In the genomic region with DNA sequence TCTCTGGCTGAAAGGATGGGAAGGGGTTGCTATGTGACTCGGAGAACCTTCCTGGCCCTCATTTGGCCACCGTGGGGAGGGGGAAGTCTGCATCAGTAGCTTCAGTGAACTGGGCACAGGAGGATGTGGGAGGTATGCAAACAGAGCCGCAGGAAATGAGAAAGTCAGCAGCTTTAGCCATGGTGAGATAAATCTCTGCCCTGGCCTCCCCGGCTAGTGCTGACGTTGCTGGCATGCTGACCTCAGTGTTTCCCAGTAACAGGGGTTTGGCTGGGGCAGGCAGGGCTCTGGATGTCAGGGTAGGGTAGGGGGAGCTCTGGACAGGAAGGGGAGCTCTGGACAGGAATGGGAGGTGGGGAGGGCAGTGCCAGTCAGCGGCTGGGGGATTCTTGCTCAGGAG, we compare ENCODE assay signal across 8 cellular contexts. TPM values are rescaled to one million over a fixed set of nuclear protein-coding genes. Genes with fewer than 3 reads are reported as not detected.
DNase-seq lines count a peak whose midpoint lies in the region; TF ChIP-seq lines count a peak whose summit lies in the region.

No MANE protein-coding gene starts in this region.

- H3K36me3 ChIP-seq in GM23248 (ENCODE audit: low read depth) (no peaks in the 10 kb centered on the region), liver (ENCODE audit: control insufficient read depth in 4 of 4, insufficient read depth in 3 of 4, low read depth in 1 of 4, low read length in 3 of 4) (no peaks in the 10 kb centered on the region)

- H3K79me2 ChIP-seq in GM23248 (ENCODE audit: insufficient read depth): no peaks in the 10 kb centered on the region

- H3K9me3 ChIP-seq in GM23248 (ENCODE audit: low read depth) (no peaks in the 10 kb centered on the region), liver (ENCODE audit: control insufficient read depth in 4 of 4, low read length in 3 of 4) (no peaks in the 10 kb centered on the region)

- in situ Hi-C loops in GM23248 (cut with MboI): no loop called here

- DNase-seq in CD1c-positive myeloid dendritic cell (ENCODE audit: extremely low spot score) (peak; percentile 42), GM23248 (peak; percentile 83), cortex of kidney (lab: John Stamatoyannopoulos, UW) (no peak), H4 (ENCODE audit: low spot score) (no peak), DMS79 treated with DMSO at 0.1 percent for 48 hours (lab: John Stamatoyannopoulos, UW) (no peak)
- DNase-seq in activated naive CD4-positive, alpha-beta T cell treated with Interleukin-2 at 50 U/mL for 16 hours: no peak

- H3K4me1 ChIP-seq in GM23248 (ENCODE audit: insufficient read depth) (peaks cover 30% of the 10 kb centered on the region), liver (ENCODE audit: control insufficient read depth in 4 of 4, insufficient read depth in 4 of 4, low read length in 3 of 4) (peaks cover 0 to 5% (median 2%) of the 10 kb centered on the region in 4 donors)

- H3K27me3 ChIP-seq in GM23248 (replicated peaks; ENCODE audit: insufficient read depth): no peaks in the 10 kb centered on the region
- H3K27me3 ChIP-seq in liver (ENCODE audit: control insufficient read depth in 4 of 4, insufficient read depth in 4 of 4, low read length in 3 of 4): no peaks in the 10 kb centered on the region

- H3F3A ChIP-seq in GM23248 (ENCODE audit: insufficient read depth): peaks cover 22% of the 10 kb centered on the region

- H2AFZ ChIP-seq in GM23248: peak overlapping the region; percentile 70

- H3K4me3 ChIP-seq in GM23248 (no peak overlapping the region), liver (ENCODE audit: low read depth in 1 of 3, low read length in 3 of 3) (no peak overlapping the region)

- H3K4me2 ChIP-seq in GM23248 (ENCODE audit: unreplicated experiment): peak overlapping the region; percentile 62

- no peak for TF ChIP-seq CTCF in liver (IDR thresholded peaks at IDR 0.05; ENCODE audit: low read depth, low read length, missing input control)

- H3K9me2 ChIP-seq in GM23248 (ENCODE audit: insufficient read depth): no peaks in the 10 kb centered on the region

- H3K27ac ChIP-seq in GM23248 (peak overlapping the region; percentile 63), angular gyrus (ENCODE audit: low read depth, low read length) (peak overlapping the region; percentile 34), liver (ENCODE audit: low read depth in 1 of 2, low read length in 2 of 2) (no peak overlapping the region)

- no peaks in the 10 kb centered on the region for H4K20me1 ChIP-seq in GM23248 (ENCODE audit: insufficient read depth)

- H3K9ac ChIP-seq in GM23248: peak overlapping the region; percentile 46
- no peak overlapping the region for H3K9ac ChIP-seq in liver (ENCODE audit: low read depth in 1 of 2, low read length in 2 of 2)

- WGBS in GM23248 (ENCODE audit: low coverage in 1 of 2, low lambda C conversion rate in 2 of 2, missing lambda C conversion rate in 2 of 2), 2 experiments: 6 to 17% methylated on average over 6 of the region's 6 CpGs
- 43% methylated on average over 6 of the region's 6 CpGs for WGBS in liver

- no peak for TF ChIP-seq RAD21 in liver (IDR thresholded peaks at IDR 0.05)

TF ChIP-seq in liver, 16 proteins besides CTCF, POLR2A, EP300 and RAD21:
- TF ChIP-seq RXRA (IDR thresholded peaks at IDR 0.05) (no peak), SP1 (IDR thresholded peaks at IDR 0.05) (peak; percentile 14)

RNA-seq across cellular contexts. Expression of a gene that starts 2.3 kb away (rescaled TPM):
- total RNA-seq in GM23248 (2014; rRNA removed; shearing (Covaris generic)): not detected in 2 replicates
- polyA plus RNA-seq in GM23248 (2016; fragmentation: Nextera tagmentation; extraction: Ambion mirVana) (not detected in 2 replicates), liver (under 1 TPM in 1 of 2 donors, not detected in 1; 0.16 TPM)
- total RNA-seq in liver: 1 to 10 TPM in 1 of 2 donors, under 1 TPM in 1; 0.08 to 4.4 TPM
- not detected in 2 replicates for total RNA-seq in H4 (2014; rRNA removed; shearing (Covaris generic))

RNA-seq across cellular contexts. Expression of a gene that starts 16.6 kb away (rescaled TPM):
- total RNA-seq in GM23248 (2014; rRNA removed; shearing (Covaris generic)): not detected in 2 replicates
- polyA plus RNA-seq in GM23248 (2016; fragmentation: Nextera tagmentation; extraction: Ambion mirVana) (0.09 TPM in 1 of 2 replicates, not detected in the other), liver (not detected)
- not detected for total RNA-seq in liver
- not detected in 2 replicates for total RNA-seq in H4 (2014; rRNA removed; shearing (Covaris generic))

RNA-seq across cellular contexts. Expression of a gene that starts 26.1 kb away (rescaled TPM):
- 48.7 and 55.5 TPM in 2 replicates for total RNA-seq in GM23248 (2014; rRNA removed; shearing (Covaris generic))
- polyA plus RNA-seq in GM23248 (2016; fragmentation: Nextera tagmentation; extraction: Ambion mirVana): 157 and 166 TPM in 2 replicates
- total RNA-seq in liver: 10 to 100 TPM in 1 of 2 donors, 1 to 10 TPM in 1; 9.0 to 16.1 TPM
- polyA plus RNA-seq in liver: 10 to 100 TPM; 19.3 to 27.1 TPM
- total RNA-seq in H4 (2014; rRNA removed; shearing (Covaris generic)): 71.4 and 93.4 TPM in 2 replicates

RNA-seq across cellular contexts. Expression of a gene that starts 26.5 kb away (rescaled TPM):
- 61.0 and 63.7 TPM in 2 replicates for total RNA-seq in GM23248 (2014; rRNA removed; shearing (Covaris generic))
- polyA plus RNA-seq in GM23248 (2016; fragmentation: Nextera tagmentation; extraction: Ambion mirVana) (28.8 and 35.5 TPM in 2 replicates), liver (10 to 100 TPM in 1 of 2 donors, 1 to 10 TPM in 1; 8.1 to 24.9 TPM)
- 10 to 100 TPM; 49.3 to 50.6 TPM for total RNA-seq in liver
- total RNA-seq in H4 (2014; rRNA removed; shearing (Covaris generic)): 37.3 and 43.9 TPM in 2 replicates

Comparison
In these comparisons a context has a peak if more than half of its experiments do, and no peak if none do; other contexts are left out.
1. DNase-seq: peak in CD1c-positive myeloid dendritic cell (single experiment) and GM23248 (single experiment); none in cortex of kidney (single experiment), H4 (single experiment), DMS79 treated with DMSO at 0.1 percent for 48 hours (single experiment) and activated naive CD4-positive, alpha-beta T cell treated with Interleukin-2 at 50 U/mL for 16 hours (single experiment).
2. H3K27ac ChIP-seq: peak in GM23248 (single experiment) and angular gyrus (single experiment); none in liver (0 of 2).